12 cellular contexts compared by ENCODE assay signal in the genomic region with DNA sequence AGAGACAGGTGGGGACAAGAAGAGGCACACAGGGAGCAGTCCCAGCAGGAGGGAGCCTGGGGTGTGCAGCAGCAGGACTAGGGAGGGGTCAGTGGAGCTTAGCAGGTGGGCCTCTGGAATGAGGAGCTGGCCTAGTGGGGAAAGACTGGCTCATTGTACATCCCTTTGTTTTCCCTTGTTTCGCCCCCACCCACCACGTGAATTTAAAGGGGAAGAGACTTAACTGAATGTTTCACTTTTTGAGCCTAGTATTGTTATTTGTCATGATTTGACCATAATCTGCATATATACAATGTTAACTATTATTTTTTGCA.
DNase-seq lines count a peak whose midpoint lies in the region; ATAC-seq and TF ChIP-seq lines count a peak whose summit lies in the region.
"Had no signal": no experiment of that assay in that cellular context is flagged by ENCODE, and none has a peak within 500 bp of the region (broad histone marks: within the 10 kb centered on the region; RNA-seq: fewer than 3 reads in every experiment).

No MANE protein-coding gene starts in this region.

- TF ChIP-seq CTCF in heart left ventricle (IDR thresholded peaks at IDR 0.05), result no peak
- no peak for TF ChIP-seq CTCF in right atrium auricular region (IDR thresholded peaks at IDR 0.05)
- no peak for TF ChIP-seq CTCF in mesothelial cell of epicardium (IDR thresholded peaks at IDR 0.05; ENCODE audit: unreplicated experiment)

- peaks cover 76% of the 10 kb centered on the region for H3K4me1 Mint-ChIP-seq in activated T-helper 2 cell treated with anti-CD3 and anti-CD28 coated beads, Interferon-gamma antibody, Interleukin-2, Interleukin-4, amounts not matched to agents 10 μg/mL and 5 μg/mL and 100 μg/mL, durations not matched to agents 14 hours and 24 hours and 36 hours (ENCODE audit: low read depth)
- peaks cover 71% of the 10 kb centered on the region for H3K4me1 Mint-ChIP-seq in mesothelial cell of epicardium

- no peaks in the 10 kb centered on the region for H3K27me3 Mint-ChIP-seq in activated T-helper 2 cell treated with anti-CD3 and anti-CD28 coated beads, Interferon-gamma antibody, Interleukin-2, Interleukin-4, amounts not matched to agents 10 μg/mL and 5 μg/mL and 100 μg/mL, durations not matched to agents 14 hours and 24 hours and 36 hours (ENCODE audit: low read depth)
- no peaks in the 10 kb centered on the region for H3K27me3 Mint-ChIP-seq in mesothelial cell of epicardium (ENCODE audit: low read depth)

- TF ChIP-seq POLR2A in heart left ventricle (IDR thresholded peaks at IDR 0.05), result no peak

- H3K36me3 ChIP-seq in heart left ventricle (peaks cover 0 to 49% (median 4%) of the 10 kb centered on the region in 9 donors), right atrium auricular region (no peaks in the 10 kb centered on the region), urinary bladder (ENCODE audit: insufficient read depth) (no peaks in the 10 kb centered on the region)

- H3K4me3 ChIP-seq in heart left ventricle (no peak overlapping the region), right atrium auricular region (no peak overlapping the region), urinary bladder (ENCODE audit: low read depth, low read length) (no peak overlapping the region)

- H3K9me3 Mint-ChIP-seq in activated T-helper 2 cell treated with anti-CD3 and anti-CD28 coated beads, Interferon-gamma antibody, Interleukin-2, Interleukin-4, amounts not matched to agents 10 μg/mL and 5 μg/mL and 100 μg/mL, durations not matched to agents 14 hours and 24 hours and 36 hours, result peaks cover 14% of the 10 kb centered on the region
- H3K9me3 Mint-ChIP-seq in mesothelial cell of epicardium, result peaks cover 11% of the 10 kb centered on the region

- intact Hi-C loops in heart left ventricle (cut with DNase I), result loop anchor here in 4 of 10 donors (5.0 to 10.0 kb wide), 3 partner anchors 41 to 181 kb away; a partner anchor contains a TSS
- intact Hi-C loops in activated T-helper 2 cell treated with anti-CD3 and anti-CD28 coated beads, Interferon-gamma antibody, Interleukin-2, Interleukin-4, amounts not matched to agents 10 μg/mL and 5 μg/mL and 100 μg/mL, durations not matched to agents 14 hours and 24 hours and 36 hours (cut with micrococcal nuclease), result loop anchor here (10.0 kb wide), 1 partner anchor 372 kb away; a partner anchor contains a TSS

- H3K27me3 ChIP-seq in heart left ventricle (no peaks in the 10 kb centered on the region), right atrium auricular region (no peaks in the 10 kb centered on the region)
- H3K27me3 ChIP-seq: neutrophil had no signal

- H3K9me3 ChIP-seq in heart left ventricle (no peaks in the 10 kb centered on the region), right atrium auricular region (no peaks in the 10 kb centered on the region)
- H3K9me3 ChIP-seq: neutrophil had no signal

- H3K27ac ChIP-seq in heart left ventricle, result peak overlapping the region in 11 of 12 donors; percentile 11 to 86 (median 67)
- peak overlapping the region in 1 of 2 donors; percentile 48 for H3K27ac ChIP-seq in right atrium auricular region
- H3K27ac ChIP-seq in urinary bladder (ENCODE audit: low read depth), result peak overlapping the region; percentile 28
- H3K27ac ChIP-seq: neutrophil had no signal

- H3K36me3 Mint-ChIP-seq in activated T-helper 2 cell treated with anti-CD3 and anti-CD28 coated beads, Interferon-gamma antibody, Interleukin-2, Interleukin-4, amounts not matched to agents 10 μg/mL and 5 μg/mL and 100 μg/mL, durations not matched to agents 14 hours and 24 hours and 36 hours (ENCODE audit: low read depth), result peaks cover 49% of the 10 kb centered on the region
- H3K36me3 Mint-ChIP-seq in mesothelial cell of epicardium, result peaks cover 30% of the 10 kb centered on the region

- H3K27ac Mint-ChIP-seq in activated T-helper 2 cell treated with anti-CD3 and anti-CD28 coated beads, Interferon-gamma antibody, Interleukin-2, Interleukin-4, amounts not matched to agents 10 μg/mL and 5 μg/mL and 100 μg/mL, durations not matched to agents 14 hours and 24 hours and 36 hours, result peak overlapping the region; percentile 84
- peak overlapping the region; percentile 99 for H3K27ac Mint-ChIP-seq in mesothelial cell of epicardium

- H3K4me1 ChIP-seq in heart left ventricle, result peaks cover 14 to 75% (median 45%) of the 10 kb centered on the region in 12 donors
- H3K4me1 ChIP-seq in right atrium auricular region, result peaks cover 0 to 55% of the 10 kb centered on the region in 2 donors
- H3K4me1 ChIP-seq in urinary bladder (ENCODE audit: insufficient read depth), result peaks cover 2% of the 10 kb centered on the region

- H3K4me3 Mint-ChIP-seq in activated T-helper 2 cell treated with anti-CD3 and anti-CD28 coated beads, Interferon-gamma antibody, Interleukin-2, Interleukin-4, amounts not matched to agents 10 μg/mL and 5 μg/mL and 100 μg/mL, durations not matched to agents 14 hours and 24 hours and 36 hours (ENCODE audit: low read depth), result peak overlapping the region; percentile 56
- no peak overlapping the region for H3K4me3 Mint-ChIP-seq in mesothelial cell of epicardium

- ATAC-seq in heart left ventricle, result no peak
- no peak for ATAC-seq in HG02610 (IDR thresholded peaks at IDR 0.05; ENCODE audit: unreplicated experiment)
- no peak for ATAC-seq in HG03139 (IDR thresholded peaks at IDR 0.05; ENCODE audit: unreplicated experiment)
- ATAC-seq in HG03457 (IDR thresholded peaks at IDR 0.05; ENCODE audit: unreplicated experiment), result no peak

- WGBS in heart left ventricle, 4 donors, result 57 to 83% (median 66%) methylated on average over 2 of the region's 2 CpGs
- 85% methylated on average over 2 of the region's 2 CpGs for WGBS in urinary bladder

- DNase-seq in heart left ventricle, result no peak
- DNase-seq in right atrium auricular region (ENCODE audit: low spot score), result no peak
- no peak for DNase-seq in activated T-helper 2 cell treated with anti-CD3 and anti-CD28 coated beads, Interferon-gamma antibody, Interleukin-2, Interleukin-4, amounts not matched to agents 10 μg/mL and 5 μg/mL and 100 μg/mL, durations not matched to agents 14 hours and 24 hours and 36 hours (ENCODE audit: low spot score)
- no peak for DNase-seq in mesothelial cell of epicardium (ENCODE audit: low spot score in 2 of 2, unreplicated experiment in 2 of 2)
- DNase-seq: activated CD4-positive, alpha-beta T cell treated with anti-CD3 and anti-CD28 coated beads, Interleukin-2, amount 50 U/mL, for 1 hour; C1 segment of cervical spinal cord; NCI-H1105 treated with DMSO at 0.1 percent for 48 hours had no signal
